8 cellular contexts compared by ENCODE assay signal in the genomic region with DNA sequence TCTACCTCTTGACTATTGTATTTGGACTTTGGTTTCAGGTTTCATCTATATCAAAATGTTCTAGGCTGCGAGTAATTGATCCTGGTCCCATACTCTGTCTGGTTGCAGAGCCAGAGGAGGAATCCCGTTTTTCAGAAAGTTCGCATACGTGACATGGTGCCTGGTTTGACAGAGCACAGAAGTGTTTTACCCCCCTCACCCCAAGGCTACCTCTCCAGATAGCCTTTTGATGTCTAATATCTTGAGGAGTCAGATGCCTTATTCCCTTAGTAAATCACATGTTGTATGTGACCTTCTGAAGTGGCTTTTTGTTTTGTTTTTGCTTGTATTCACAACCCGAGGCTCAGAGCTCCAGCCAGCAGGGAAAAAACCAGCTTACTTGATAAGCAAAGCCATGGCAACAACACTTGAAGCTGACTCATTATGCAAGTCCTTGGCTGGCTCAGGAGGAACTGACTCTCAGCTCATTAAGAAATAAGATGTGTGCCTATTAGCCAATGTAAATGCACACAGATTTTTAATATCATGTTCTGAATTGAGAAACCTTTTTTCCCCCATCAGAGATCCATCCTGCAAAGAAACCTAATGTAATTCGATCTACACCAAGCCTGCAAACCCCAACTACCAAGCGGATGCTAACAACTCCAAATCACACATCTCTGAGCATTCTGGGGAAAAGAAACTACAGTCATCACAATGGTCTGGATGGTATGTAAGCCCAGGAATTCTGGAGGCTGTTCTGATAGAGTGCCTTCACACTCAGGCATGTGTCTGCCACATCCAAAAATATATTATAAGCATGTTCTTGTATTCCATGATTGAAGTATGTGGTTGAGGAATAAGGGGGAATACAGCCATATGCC. TPM values are rescaled to one million over a fixed set of nuclear protein-coding genes. Genes with fewer than 3 reads are reported as not detected.
DNase-seq lines count a peak whose midpoint lies in the region; ATAC-seq, FAIRE-seq and TF ChIP-seq lines count a peak whose summit lies in the region.

No MANE protein-coding gene starts in this region.

- peak; percentile 8 to 18 for DNase-seq in stimulated activated CD4-positive, alpha-beta T cell treated with anti-CD3 and anti-CD28 coated beads, Interleukin-15, amount 100 ng/mL, for 48 hours (ENCODE audit: low read depth in 2 of 2)
- DNase-seq in stimulated activated CD4-positive, alpha-beta T cell treated with anti-CD3 and anti-CD28 coated beads, Interleukin-4, amount 100 ng/mL, for 4 hours = no peak
- DNase-seq in NCI-H1105 treated with DMSO at 0.1 percent for 48 hours (lab: John Stamatoyannopoulos, UW) = peak; percentile 24
- DNase-seq in astrocyte (ENCODE audit: low read depth) = peak; percentile 93
- DNase-seq in keratinocyte (ENCODE audit: low read depth, low spot score) = no peak
- peak; percentile 72 to 76 for DNase-seq in tibial artery
- no peak for DNase-seq in NCI-H1048 (lab: John Stamatoyannopoulos, UW)

- H3K27ac ChIP-seq in astrocyte (ENCODE audit: low read depth, low read length) (peak overlapping the region; percentile 6), keratinocyte (ENCODE audit: control insufficient read depth, insufficient read depth, low read length) (no peak overlapping the region), tibial artery (no peak overlapping the region)

- H3K27ac Mint-ChIP-seq in astrocyte (ENCODE audit: unreplicated experiment) = peak overlapping the region; percentile 81

- H3K4me3 ChIP-seq in astrocyte (ENCODE audit: insufficient read depth, low read depth, low read length) = no peak overlapping the region
- no peak overlapping the region for H3K4me3 ChIP-seq in keratinocyte (ENCODE audit: control insufficient read depth in 2 of 3, extremely low read depth in 1 of 3, insufficient read depth in 2 of 3, low read depth in 1 of 3, low read length in 3 of 3)
- no peak overlapping the region for H3K4me3 ChIP-seq in tibial artery

- TF ChIP-seq CTCF in astrocyte (IDR thresholded peaks at IDR 0.05; ENCODE audit: insufficient read depth, low read depth, low read length) = no peak
- no peak for TF ChIP-seq CTCF in keratinocyte (optimal IDR thresholded peaks at IDR 0.05 in 1 of 3, IDR thresholded peaks at IDR 0.05 in 1 of 3, conservative IDR thresholded peaks at IDR 0.05 in 1 of 3; ENCODE audit: extremely low read depth in 1 of 3, insufficient read depth in 2 of 3, low read length in 3 of 3)
- no peak for TF ChIP-seq CTCF in tibial artery (IDR thresholded peaks at IDR 0.05)

- no peaks in the 10 kb centered on the region for H3K79me2 ChIP-seq in astrocyte (ENCODE audit: insufficient read depth, low read length)
- no peaks in the 10 kb centered on the region for H3K79me2 ChIP-seq in keratinocyte (ENCODE audit: control insufficient read depth, insufficient read depth, low read length)

- intact Hi-C loops in tibial artery (cut with DNase I; ENCODE audit: low total_unique reads) = no loop called here

- no peaks in the 10 kb centered on the region for H4K20me1 ChIP-seq in astrocyte (ENCODE audit: insufficient read depth, low read length)
- no peaks in the 10 kb centered on the region for H4K20me1 ChIP-seq in keratinocyte (ENCODE audit: control insufficient read depth, extremely low read depth, insufficient read depth, low read length)

- H3K9me3 ChIP-seq in astrocyte (ENCODE audit: insufficient read depth, low read depth, low read length) (no peaks in the 10 kb centered on the region), keratinocyte (ENCODE audit: control insufficient read depth, low read depth, low read length) (no peaks in the 10 kb centered on the region), tibial artery (no peaks in the 10 kb centered on the region)

- H3K27me3 Mint-ChIP-seq in astrocyte (ENCODE audit: low read depth, unreplicated experiment) = no peaks in the 10 kb centered on the region

- H3K9me1 ChIP-seq in keratinocyte (ENCODE audit: control insufficient read depth, extremely low read depth, insufficient read depth, low read length) = no peaks in the 10 kb centered on the region

- H3K4me2 ChIP-seq in astrocyte (ENCODE audit: low read length) (peak overlapping the region; percentile 55), keratinocyte (ENCODE audit: control insufficient read depth, extremely low read depth, insufficient read depth, low read depth, low read length) (no peak overlapping the region)

- peak overlapping the region; percentile 20 for H3K9ac ChIP-seq in astrocyte (ENCODE audit: low read length)
- H3K9ac ChIP-seq in keratinocyte (ENCODE audit: control insufficient read depth, extremely low read depth, insufficient read depth, low read length) = no peak overlapping the region

- peaks cover 7% of the 10 kb centered on the region for H3K36me3 Mint-ChIP-seq in astrocyte (ENCODE audit: low read depth, unreplicated experiment)

- H3K9me3 Mint-ChIP-seq in astrocyte (ENCODE audit: unreplicated experiment) = no peaks in the 10 kb centered on the region

- H3K4me1 ChIP-seq in astrocyte (ENCODE audit: insufficient read depth, low read length) (peaks cover 3% of the 10 kb centered on the region), keratinocyte (ENCODE audit: control insufficient read depth, extremely low read depth, insufficient read depth, low read length) (peaks cover 6% of the 10 kb centered on the region), tibial artery (no peaks in the 10 kb centered on the region)

- H2AFZ ChIP-seq in astrocyte (ENCODE audit: low read depth, low read length) (no peak overlapping the region), keratinocyte (ENCODE audit: control insufficient read depth, low read length) (peak overlapping the region; percentile 27)

- ATAC-seq in HG02588 (IDR thresholded peaks at IDR 0.05; ENCODE audit: unreplicated experiment) = peak; percentile 92

- H3K4me3 Mint-ChIP-seq in astrocyte (ENCODE audit: unreplicated experiment) = peak overlapping the region; percentile 10

- dilution Hi-C loops in keratinocyte (cut with MboI; ENCODE audit: extremely low pct_ligation_motif_present, low sequenced_read_pairs) = no loop called here

- peaks cover 19% of the 10 kb centered on the region for H3K4me1 Mint-ChIP-seq in astrocyte (ENCODE audit: low read depth, unreplicated experiment)

- H3K27me3 ChIP-seq in astrocyte (ENCODE audit: insufficient read depth, low read length) (no peaks in the 10 kb centered on the region), keratinocyte (ENCODE audit: control insufficient read depth, extremely low read depth, insufficient read depth, low read length) (no peaks in the 10 kb centered on the region), tibial artery (no peaks in the 10 kb centered on the region)

- H3K36me3 ChIP-seq in astrocyte (ENCODE audit: insufficient read depth, low read length) (no peaks in the 10 kb centered on the region), keratinocyte (ENCODE audit: control insufficient read depth in 2 of 2, extremely low read depth in 1 of 2, insufficient read depth in 2 of 2, low read length in 2 of 2) (no peaks in the 10 kb centered on the region), tibial artery (peaks cover 0 to 7% (median 5%) of the 10 kb centered on the region in 3 donors)

- no peak for FAIRE-seq in astrocyte (lab: Jason Lieb, UNC)
- FAIRE-seq in keratinocyte (lab: Jason Lieb, UNC) = peak; percentile 48

RNA-seq across cellular contexts. Expression of a gene that starts 41.4 kb away (rescaled TPM):
- 0.39 and 0.43 TPM in 2 replicates for total RNA-seq in astrocyte
- not detected in 3 replicates for polyA plus RNA-seq in keratinocyte
- not detected for polyA plus RNA-seq in keratinocyte (2011; ENCODE audit: low read depth)
- not detected in 2 replicates for polyA plus RNA-seq in keratinocyte (2011; cell fraction: cytosol; rRNA removed)
- polyA plus RNA-seq in keratinocyte (2011; cell fraction: nucleus; rRNA removed) = not detected in 2 replicates
- polyA plus RNA-seq in keratinocyte (2012; ENCODE audit: low replicate concordance) = 0.08 TPM in 1 of 2 replicates, not detected in the other
- polyA minus RNA-seq in keratinocyte = not detected in 3 replicates
- polyA minus RNA-seq in keratinocyte (2011; cell fraction: cytosol; rRNA and poly(A)+ RNA removed) = not detected
- polyA minus RNA-seq in keratinocyte (2011; cell fraction: nucleus; rRNA and poly(A)+ RNA removed) = not detected in 2 replicates

Comparison
In these comparisons a context has a peak if more than half of its experiments do, and no peak if none do; other contexts are left out.
1. DNase-seq: peak in stimulated activated CD4-positive, alpha-beta T cell treated with anti-CD3 and anti-CD28 coated beads, Interleukin-15, amount 100 ng/mL, for 48 hours (2 of 2), NCI-H1105 treated with DMSO at 0.1 percent for 48 hours (single experiment), astrocyte (single experiment) and tibial artery (2 of 2); none in stimulated activated CD4-positive, alpha-beta T cell treated with anti-CD3 and anti-CD28 coated beads, Interleukin-4, amount 100 ng/mL, for 4 hours (0 of 2), keratinocyte (single experiment) and NCI-H1048 (single experiment).